Comparison of ENCODE assay signal across 11 cellular contexts in genomic region chrX:103758555-103758954, GRCh38. TPM values are rescaled to one million over a fixed set of nuclear protein-coding genes. Genes with fewer than 3 reads are reported as not detected.
"Had no signal": no experiment of that assay in that cellular context is flagged by ENCODE, and none has a peak within 500 bp of the region (broad histone marks: within the 10 kb centered on the region; RNA-seq: fewer than 3 reads in every experiment).

No MANE protein-coding gene starts in this region.

- H3K27ac Mint-ChIP-seq: IgD-negative memory B cell had no signal

- DNase-seq: GM23248, GOT3, H7, KBM-7 had no signal

- H3K36me3 ChIP-seq: HAP-1 had no signal

- H3K9ac ChIP-seq: GM23248 had no signal

- H3K9me3 ChIP-seq: HAP-1 had no signal

- H3K4me3 ChIP-seq: GM23248, HAP-1 had no signal

- H3K4me1 ChIP-seq: HAP-1 had no signal

- H3K27ac ChIP-seq: GM23248, HL-60 had no signal

- H3K36me3 Mint-ChIP-seq: IgD-negative memory B cell had no signal

- H3K4me3 Mint-ChIP-seq: IgD-negative memory B cell had no signal

- H2AFZ ChIP-seq: GM23248 had no signal

- ATAC-seq: HCT116, HepG2 had no signal

- H3K4me1 Mint-ChIP-seq: IgD-negative memory B cell had no signal

RNA-seq across cellular contexts. Expression of gene PLP1, which starts 18.1 kb away (rescaled TPM):
- polyA plus RNA-seq: IgD-negative memory B cell had no signal

RNA-seq across cellular contexts. Expression of gene TMEM31, which starts 47.8 kb away (rescaled TPM):
- total RNA-seq: GM23248, H4, HepG2, HT1080 had no signal
- polyA plus RNA-seq: IgD-negative memory B cell had no signal
